In the genomic region with DNA sequence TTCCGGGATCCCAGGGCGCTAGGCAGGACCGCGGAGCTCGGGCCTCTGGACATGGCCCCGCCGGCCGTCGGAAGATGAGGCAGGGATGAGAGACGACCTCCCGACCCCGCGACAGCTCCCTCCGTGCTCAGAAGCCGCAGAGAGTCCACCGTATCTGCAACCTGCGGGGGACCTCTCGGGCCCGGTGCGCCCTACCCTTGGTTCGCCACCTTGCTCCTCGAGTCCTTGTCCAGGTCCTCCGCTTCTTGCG, we compare ENCODE assay signal across 8 cellular contexts. TPM values are rescaled to one million over a fixed set of nuclear protein-coding genes. Genes with fewer than 3 reads are reported as not detected.
A peak's percentile ranks its signal among the peaks of the same experiment; 100 is the strongest.
DNase-seq lines count a peak whose midpoint lies in the region; ATAC-seq and TF ChIP-seq lines count a peak whose summit lies in the region.

No MANE protein-coding gene starts in this region.

- no peaks in the 10 kb centered on the region for H3K9me3 ChIP-seq in duodenal mucosa (ENCODE audit: control insufficient read depth in 1 of 2, low read length in 2 of 2)
- H3K9me3 ChIP-seq in naive thymus-derived CD4-positive, alpha-beta T cell (ENCODE audit: control insufficient read depth in 2 of 3, low read length in 3 of 3) = no peaks in the 10 kb centered on the region

- H3K27ac ChIP-seq in GM23338 (ENCODE audit: low read depth) (0 out of 2 replicates have a peak overlapping the region, but pooled peaks have one; percentile 92), duodenal mucosa (ENCODE audit: low read depth, low read length) (peak overlapping the region; percentile 92)
- peak overlapping the region; percentile 79 for H3K27ac ChIP-seq in naive thymus-derived CD4-positive, alpha-beta T cell (ENCODE audit: low read depth, low read length)

- intact Hi-C loops in naive thymus-derived CD4-positive, alpha-beta T cell (cut with micrococcal nuclease) = loop anchor here (1.0 to 10.0 kb wide), 6 partner anchors 8 to 1635 kb away; partner anchors contain the start of gene RAB22A (in 1 of the 2)

- H3K27me3 Mint-ChIP-seq in GM23338 (ENCODE audit: insufficient read depth, low read depth, poor library complexity) = peaks cover 28% of the 10 kb centered on the region
- no peaks in the 10 kb centered on the region for H3K27me3 Mint-ChIP-seq in naive thymus-derived CD4-positive, alpha-beta T cell

- POLR2A ChIA-PET in naive thymus-derived CD4-positive, alpha-beta T cell (lab: Charles Lee) = interaction anchor here (0.6 to 2.3 kb wide), 6 partner anchors 8 to 865 kb away, joined by 3 to 21 read pairs (median 4); no protein-coding TSS in a partner anchor

- peaks cover 8% of the 10 kb centered on the region for H3K4me1 ChIP-seq in GM23338 (ENCODE audit: insufficient read depth)
- H3K4me1 ChIP-seq in duodenal mucosa (ENCODE audit: control insufficient read depth in 1 of 2, insufficient read depth in 2 of 2, low read length in 2 of 2) = peaks cover 42% of the 10 kb centered on the region in 2 donors
- peaks cover 17 to 23% of the 10 kb centered on the region in 2 donors for H3K4me1 ChIP-seq in naive thymus-derived CD4-positive, alpha-beta T cell (ENCODE audit: control insufficient read depth in 2 of 2, insufficient read depth in 2 of 2, low read length in 2 of 2)

- no peaks in the 10 kb centered on the region for H3F3A ChIP-seq in GM23338 (replicated peaks; ENCODE audit: low read depth)

- H3K79me2 ChIP-seq in GM23338 (replicated peaks; ENCODE audit: insufficient read depth) = peaks cover 12% of the 10 kb centered on the region; the same call in 1 of the 2 replicates

- H3K4me1 Mint-ChIP-seq in GM23338 = peaks cover 12% of the 10 kb centered on the region
- H3K4me1 Mint-ChIP-seq in naive thymus-derived CD4-positive, alpha-beta T cell = peaks cover 28 to 69% (median 49%) of the 10 kb centered on the region in 7 donors

- peak overlapping the region; percentile 92 for H3K4me3 Mint-ChIP-seq in GM23338
- H3K4me3 Mint-ChIP-seq in naive thymus-derived CD4-positive, alpha-beta T cell = peak overlapping the region; percentile 96 to 99 (median 98)

- H3K36me3 Mint-ChIP-seq in GM23338 (ENCODE audit: low read depth) = peaks cover 21% of the 10 kb centered on the region
- H3K36me3 Mint-ChIP-seq in naive thymus-derived CD4-positive, alpha-beta T cell = peaks cover 0 to 16% (median 11%) of the 10 kb centered on the region in 5 donors

- TF ChIP-seq CTCF in GM12865 (IDR thresholded peaks at IDR 0.05; ENCODE audit: insufficient read depth, low read depth, low read length, missing control alignments) (no peak), GM23338 (conservative IDR thresholded peaks at IDR 0.05; ENCODE audit: low read depth in 2 of 2) (no peak), LNCaP clone FGC (IDR thresholded peaks at IDR 0.05; ENCODE audit: control insufficient read depth, extremely low read depth, insufficient read depth) (no peak)

- H3K4me3 ChIP-seq in GM12865 (ENCODE audit: low read depth, low read length) = peak overlapping the region; percentile 93
- peak overlapping the region; percentile 74 for H3K4me3 ChIP-seq in GM23338
- peak overlapping the region; percentile 68 for H3K4me3 ChIP-seq in LNCaP clone FGC (ENCODE audit: low read depth, low read length)
- peak overlapping the region; percentile 78 to 92 for H3K4me3 ChIP-seq in duodenal mucosa (ENCODE audit: low read depth in 1 of 2, low read length in 2 of 2)
- peak overlapping the region; percentile 99 for H3K4me3 ChIP-seq in naive thymus-derived CD4-positive, alpha-beta T cell (ENCODE audit: low read length)

- no peaks in the 10 kb centered on the region for H3K9me2 ChIP-seq in GM23338 (ENCODE audit: insufficient read depth)

- peak overlapping the region; percentile 86 for H3K4me2 ChIP-seq in GM23338

- H3K9ac ChIP-seq in duodenal mucosa (ENCODE audit: low read depth in 1 of 2, low read length in 2 of 2) = peak overlapping the region; percentile 75 to 85

- H4K20me1 ChIP-seq in GM23338 (replicated peaks; ENCODE audit: insufficient read depth) = peaks cover 11% of the 10 kb centered on the region; the same call in 1 of the 2 replicates

- H3K36me3 ChIP-seq in GM23338 (ENCODE audit: insufficient read depth) (peaks cover 16% of the 10 kb centered on the region; the same call in 1 of the 2 replicates), duodenal mucosa (ENCODE audit: control insufficient read depth in 1 of 2, insufficient read depth in 2 of 2, low read length in 2 of 2) (peaks cover 11 to 24% of the 10 kb centered on the region in 2 donors)
- H3K36me3 ChIP-seq in naive thymus-derived CD4-positive, alpha-beta T cell (ENCODE audit: control insufficient read depth in 2 of 3, insufficient read depth in 3 of 3, low read length in 3 of 3) = peaks cover 9 to 12% (median 11%) of the 10 kb centered on the region in 3 experiments

- peaks cover 12% of the 10 kb centered on the region for H3K9me3 Mint-ChIP-seq in GM23338
- H3K9me3 Mint-ChIP-seq in naive thymus-derived CD4-positive, alpha-beta T cell = peaks cover 0 to 1% (median 0%) of the 10 kb centered on the region in 11 donors

- CTCF ChIA-PET in naive thymus-derived CD4-positive, alpha-beta T cell (lab: Charles Lee) = interaction anchor here (1.2 to 2.4 kb wide), 3 partner anchors 10 to 117 kb away, joined by 3 to 13 read pairs (median 12); no protein-coding TSS in a partner anchor

- DNase-seq in GM12865 (ENCODE audit: low read depth) (peak; percentile 43), GM23338 (ENCODE audit: low spot score) (no peak), LNCaP clone FGC (ENCODE audit: low read depth) (no peak), COLO668 (lab: John Stamatoyannopoulos, UW; ENCODE audit: unreplicated experiment) (no peak), RPMI8226 (no peak), hippocampal formation (lab: John Stamatoyannopoulos, UW) (no peak)
- DNase-seq in naive thymus-derived CD4-positive, alpha-beta T cell = peak in 2 of 9 donors; percentile 11 to 15

- H3K27ac Mint-ChIP-seq in GM23338 = no peak overlapping the region
- H3K27ac Mint-ChIP-seq in naive thymus-derived CD4-positive, alpha-beta T cell = peak overlapping the region; percentile 74 to 98 (median 95)

- H2AFZ ChIP-seq in GM23338 = peak overlapping the region; percentile 89

- ATAC-seq in GM23338 = peak; percentile 21
- ATAC-seq in naive thymus-derived CD4-positive, alpha-beta T cell = peak; percentile 7

- H3K27me3 ChIP-seq in GM23338 (ENCODE audit: insufficient read depth) = peaks cover 46% of the 10 kb centered on the region
- no peaks in the 10 kb centered on the region for H3K27me3 ChIP-seq in duodenal mucosa (ENCODE audit: control insufficient read depth in 1 of 2, insufficient read depth in 2 of 2, low read length in 2 of 2)
- no peaks in the 10 kb centered on the region for H3K27me3 ChIP-seq in naive thymus-derived CD4-positive, alpha-beta T cell (ENCODE audit: control insufficient read depth in 2 of 2, insufficient read depth in 2 of 2, low read length in 2 of 2)

RNA-seq across cellular contexts. Expression of gene PPP1R3D, which starts 0.3 kb away (rescaled TPM):
- 3.0 and 4.4 TPM in 2 replicates for total RNA-seq in GM23338 (2014; rRNA removed; shearing (Covaris generic))
- polyA plus RNA-seq in GM23338 (2016; fragmentation: Nextera tagmentation; extraction: Ambion mirVana) = 1.4 TPM in 2 replicates
- total RNA-seq in naive thymus-derived CD4-positive, alpha-beta T cell = 10 to 100 TPM in 2 of 5 experiments, 1 to 10 TPM in 3; 4.1 to 11.8 (median 7.5) TPM
- polyA plus RNA-seq in naive thymus-derived CD4-positive, alpha-beta T cell = 1 to 10 TPM; 1.6 to 1.7 TPM

RNA-seq across cellular contexts. Expression of gene FAM217B, which starts 0.4 kb away (rescaled TPM):
- total RNA-seq in GM23338 (2014; rRNA removed; shearing (Covaris generic)) = 12.8 and 13.2 TPM in 2 replicates
- 23.6 and 25.9 TPM in 2 replicates for polyA plus RNA-seq in GM23338 (2016; fragmentation: Nextera tagmentation; extraction: Ambion mirVana)
- total RNA-seq in naive thymus-derived CD4-positive, alpha-beta T cell = 10 to 100 TPM; 19.3 to 47.4 (median 32.6) TPM
- 10 to 100 TPM; 20.4 to 28.0 TPM for polyA plus RNA-seq in naive thymus-derived CD4-positive, alpha-beta T cell

RNA-seq across cellular contexts. Expression of gene SYCP2, which starts 6.4 kb away (rescaled TPM):
- 2.1 TPM in 2 replicates for total RNA-seq in GM23338 (2014; rRNA removed; shearing (Covaris generic))
- 0.14 and 0.50 TPM in 2 replicates for polyA plus RNA-seq in GM23338 (2016; fragmentation: Nextera tagmentation; extraction: Ambion mirVana)
- total RNA-seq in naive thymus-derived CD4-positive, alpha-beta T cell = 1 to 10 TPM; 2.5 to 7.8 (median 3.8) TPM
- polyA plus RNA-seq in naive thymus-derived CD4-positive, alpha-beta T cell = under 1 TPM; 0.47 to 0.76 TPM

RNA-seq across cellular contexts. Expression of gene CDH26, which starts 18.4 kb away (rescaled TPM):
- total RNA-seq in GM23338 (2014; rRNA removed; shearing (Covaris generic)) = 2.0 and 2.8 TPM in 2 replicates
- 2.0 and 2.3 TPM in 2 replicates for polyA plus RNA-seq in GM23338 (2016; fragmentation: Nextera tagmentation; extraction: Ambion mirVana)
- 1 to 10 TPM in 4 of 5 experiments, under 1 TPM in 1; 0.58 to 6.6 (median 3.2) TPM for total RNA-seq in naive thymus-derived CD4-positive, alpha-beta T cell
- polyA plus RNA-seq in naive thymus-derived CD4-positive, alpha-beta T cell = under 1 TPM in 1 of 2 donors, not detected in 1; 0.09 TPM
